20 cellular contexts compared by ENCODE assay signal in genomic region chr2:128273469-128274081, GRCh38. TPM values are rescaled to one million over a fixed set of nuclear protein-coding genes. Genes with fewer than 3 reads are reported as not detected.
A peak's percentile ranks its signal among the peaks of the same experiment; 100 is the strongest.
DNase-seq lines count a peak whose midpoint lies in the region; ATAC-seq and TF ChIP-seq lines count a peak whose summit lies in the region.
"Had no signal": no experiment of that assay in that cellular context is flagged by ENCODE, and none has a peak within 500 bp of the region (broad histone marks: within the 10 kb centered on the region; RNA-seq: fewer than 3 reads in every experiment).

No MANE protein-coding gene starts in this region.

- ATAC-seq in mucosa of descending colon (peak; percentile 64), HG03039 (IDR thresholded peaks at IDR 0.05; ENCODE audit: unreplicated experiment) (no peak)
- ATAC-seq: gastrocnemius medialis; left ventricle myocardium superior; stimulated activated memory B cell treated with anti-CD40 and anti-IgM and Interleukin-4, amounts not matched to agents 10 μg/mL and 1 μg/mL and 100 μg/mL, for 72 hours had no signal

- H3K27ac ChIP-seq in angular gyrus (ENCODE audit: low read depth, low read length) (peak overlapping the region; percentile 3), A673 (ENCODE audit: low read depth, low read length, poor library complexity, severe bottlenecking) (no peak overlapping the region)
- H3K27ac ChIP-seq: gastrocnemius medialis, GM23248, HL-60 had no signal

- peaks cover 3% of the 10 kb centered on the region for H3K9me3 ChIP-seq in mucosa of descending colon
- H3K9me3 ChIP-seq in A673 (ENCODE audit: low read depth, low read length, poor library complexity, severe bottlenecking), result peaks cover 14% of the 10 kb centered on the region
- H3K9me3 ChIP-seq: gastrocnemius medialis had no signal

- intact Hi-C loops in mucosa of descending colon (cut with DNase I, micrococcal nuclease), result no loop called here
- intact Hi-C loops in A673 (cut with micrococcal nuclease; ENCODE audit: unreplicated experiment), result no loop called here

- CTCF ChIA-PET in A673 (lab: Charles Lee), result no interaction called here

- H3K4me1 ChIP-seq in mucosa of descending colon (ENCODE audit: low read depth), result peaks cover 7% of the 10 kb centered on the region
- no peaks in the 10 kb centered on the region for H3K4me1 ChIP-seq in A673 (ENCODE audit: insufficient read depth, low read length, poor library complexity, severe bottlenecking)
- H3K4me1 ChIP-seq: gastrocnemius medialis had no signal

- H3K4me3 ChIP-seq in mucosa of descending colon (no peak overlapping the region), A673 (ENCODE audit: low read depth, low read length, poor library complexity, severe bottlenecking) (no peak overlapping the region)
- H3K4me3 ChIP-seq: gastrocnemius medialis, GM23248 had no signal

- peak; percentile 10 for DNase-seq in stimulated activated CD8-positive, alpha-beta memory T cell treated with anti-CD3 and anti-CD28 coated beads, Interleukin-12 subunit alpha, Interleukin-12 subunit beta, amount 100 ng/mL, for 1 hour (ENCODE audit: low read depth)
- no peak for DNase-seq in stimulated activated CD8-positive, alpha-beta memory T cell treated with anti-CD3 and anti-CD28 coated beads, Interleukin-4, amount 100 ng/mL, for 48 hours
- DNase-seq in mucosa of descending colon (peak in 2 of 3 donors; percentile 28 to 59), ureter (ENCODE audit: low spot score) (peak; percentile 41), dermis blood vessel endothelial cell (no peak), A673 (ENCODE audit: low spot score) (no peak)
- DNase-seq: activated naive CD4-positive, alpha-beta T cell treated with anti-CD3 and anti-CD28 coated beads, Interleukin-2, amount 10 ng/mL, durations not matched to agents 7 days and 5 days; gastrocnemius medialis; GF-D8; GM23248; left ventricle myocardium superior; NCI-H1048; NK-92 treated with Interleukin-12 subunit alpha and Interleukin-12 subunit beta, amount 100 ng/mL, for 24 hours; RPMI8226; SW 1271; trophoblast cell had no signal

- POLR2A ChIA-PET in A673 (lab: Charles Lee; ENCODE audit: low non-redundant PET), result no interaction called here

- H3K36me3 ChIP-seq in mucosa of descending colon (ENCODE audit: low read depth) (no peaks in the 10 kb centered on the region), A673 (ENCODE audit: insufficient read depth, low read length, poor library complexity, severe bottlenecking) (peaks cover 15% of the 10 kb centered on the region)

- no peaks in the 10 kb centered on the region for H3K27me3 ChIP-seq in A673 (replicated peaks; ENCODE audit: insufficient read depth, low read depth, low read length, poor library complexity)
- H3K27me3 ChIP-seq: gastrocnemius medialis had no signal

- no peak for TF ChIP-seq CTCF in mucosa of descending colon (IDR thresholded peaks at IDR 0.05)
- TF ChIP-seq CTCF in A673 (conservative IDR thresholded peaks at IDR 0.05; ENCODE audit: low read depth, low read length), result no peak

- BruUV-seq in A673 (replicated peaks; lab: Mats Ljungman, UMichigan), result no TSS peak

RNA-seq across cellular contexts. Expression of gene HS6ST1, which starts 45.1 kb away (rescaled TPM):
- 10 to 100 TPM; 30.8 to 39.6 (median 32.2) TPM for total RNA-seq in mucosa of descending colon
- 56.0 TPM for total RNA-seq in ureter
- total RNA-seq in dermis blood vessel endothelial cell, result 20.2 and 27.1 TPM in 2 replicates
- 56.7 and 63.3 TPM in 2 replicates for total RNA-seq in A673 (2021)

Comparison
In these comparisons a context has a peak if more than half of its experiments do, and no peak if none do; other contexts are left out.
1. DNase-seq: peak in stimulated activated CD8-positive, alpha-beta memory T cell treated with anti-CD3 and anti-CD28 coated beads, Interleukin-12 subunit alpha, Interleukin-12 subunit beta, amount 100 ng/mL, for 1 hour (single experiment), mucosa of descending colon (2 of 3) and ureter (single experiment); none in stimulated activated CD8-positive, alpha-beta memory T cell treated with anti-CD3 and anti-CD28 coated beads, Interleukin-4, amount 100 ng/mL, for 48 hours (single experiment), dermis blood vessel endothelial cell (single experiment) and A673 (single experiment).